9 cellular contexts compared by ENCODE assay signal in genomic region chr2:216619411-216620393, GRCh38. TPM values are rescaled to one million over a fixed set of nuclear protein-coding genes. Genes with fewer than 3 reads are reported as not detected.
A peak's percentile ranks its signal among the peaks of the same experiment; 100 is the strongest.
DNase-seq lines count a peak whose midpoint lies in the region; ATAC-seq and TF ChIP-seq lines count a peak whose summit lies in the region.
"Had no signal": no experiment of that assay in that cellular context is flagged by ENCODE, and none has a peak within 500 bp of the region (broad histone marks: within the 10 kb centered on the region; RNA-seq: fewer than 3 reads in every experiment).

No MANE protein-coding gene starts in this region.

- intact Hi-C loops in ascending aorta (cut with DNase I) = loop anchor here (5.0 kb wide), 1 partner anchor 42 kb away; no protein-coding TSS in a partner anchor

- no peak overlapping the region for H3K27ac ChIP-seq in HUES6 (ENCODE audit: low read depth, low read length)
- peak overlapping the region; percentile 73 to 90 for H3K27ac ChIP-seq in ascending aorta
- H3K27ac ChIP-seq in MM.1S (ENCODE audit: low read length) = no peak overlapping the region

- H3K9me3 ChIP-seq in HUES6 (ENCODE audit: control insufficient read depth, insufficient read depth, low read depth, low read length) (no peaks in the 10 kb centered on the region), ascending aorta (no peaks in the 10 kb centered on the region), neuron (ENCODE audit: low read length) (no peaks in the 10 kb centered on the region), MM.1S (replicated peaks; ENCODE audit: insufficient read depth, low read length) (no peaks in the 10 kb centered on the region)

- H3K9ac ChIP-seq in HUES6 (ENCODE audit: low read length) = peak overlapping the region; percentile 18
- no peak overlapping the region for H3K9ac ChIP-seq in MM.1S (ENCODE audit: low read length)

- no peak overlapping the region for H2AFZ ChIP-seq in neuron (ENCODE audit: low read depth, low read length)
- no peak overlapping the region for H2AFZ ChIP-seq in MM.1S (ENCODE audit: low read length)

- peak; percentile 80 for DNase-seq in NCI-H2227 treated with DMSO at 0.1 percent for 48 hours (lab: John Stamatoyannopoulos, UW)
- DNase-seq in ascending aorta (ENCODE audit: low spot score in 2 of 2) = no peak
- no peak for DNase-seq in GM03348 (ENCODE audit: low spot score)
- no peak for DNase-seq in nucleus accumbens (lab: John Stamatoyannopoulos, UW)
- DNase-seq in MM.1S = no peak
- DNase-seq: dermis blood vessel endothelial cell had no signal

- H3K27me3 ChIP-seq in HUES6 (ENCODE audit: control insufficient read depth, insufficient read depth, low read length) (no peaks in the 10 kb centered on the region), ascending aorta (no peaks in the 10 kb centered on the region), neuron (ENCODE audit: insufficient read depth, low read length) (no peaks in the 10 kb centered on the region), MM.1S (replicated peaks; ENCODE audit: insufficient read depth, low read length) (no peaks in the 10 kb centered on the region)

- H3K4me1 ChIP-seq in HUES6 (ENCODE audit: control insufficient read depth, insufficient read depth, low read length) = peaks cover 25% of the 10 kb centered on the region
- H3K4me1 ChIP-seq in ascending aorta = peaks cover 12 to 29% of the 10 kb centered on the region in 2 donors
- H3K4me1 ChIP-seq in neuron (ENCODE audit: insufficient read depth, low read length) = peaks cover 29% of the 10 kb centered on the region
- no peaks in the 10 kb centered on the region for H3K4me1 ChIP-seq in MM.1S (ENCODE audit: low read length)

- H3K36me3 ChIP-seq in HUES6 (ENCODE audit: control insufficient read depth, insufficient read depth, low read length) (no peaks in the 10 kb centered on the region), ascending aorta (no peaks in the 10 kb centered on the region), neuron (ENCODE audit: insufficient read depth, low read length) (no peaks in the 10 kb centered on the region), MM.1S (replicated peaks; ENCODE audit: insufficient read depth, low read length) (no peaks in the 10 kb centered on the region)

- ATAC-seq in HG02571 (IDR thresholded peaks at IDR 0.05; ENCODE audit: unreplicated experiment) = no peak

- TF ChIP-seq CTCF in ascending aorta (IDR thresholded peaks at IDR 0.05) (no peak), MM.1S (IDR thresholded peaks at IDR 0.05; ENCODE audit: low read length) (no peak)

- no peaks in the 10 kb centered on the region for H3F3A ChIP-seq in MM.1S (ENCODE audit: insufficient read depth, low read length)

- no peaks in the 10 kb centered on the region for H3K79me2 ChIP-seq in MM.1S (ENCODE audit: low read length)

- no peaks in the 10 kb centered on the region for H4K20me1 ChIP-seq in MM.1S (ENCODE audit: insufficient read depth, low read length)

- H3K4me3 ChIP-seq in HUES6 (ENCODE audit: low read depth, low read length) (no peak overlapping the region), ascending aorta (no peak overlapping the region), neuron (ENCODE audit: low read length) (peak overlapping the region; percentile 11), MM.1S (ENCODE audit: low read length) (no peak overlapping the region)

- H3K9me2 ChIP-seq in MM.1S (replicated peaks; ENCODE audit: insufficient read depth, low read length) = no peaks in the 10 kb centered on the region

- no peak overlapping the region for H3K4me2 ChIP-seq in MM.1S (ENCODE audit: low read depth, low read length)

RNA-seq across cellular contexts. Expression of gene IGFBP2, which starts 13.5 kb away (rescaled TPM):
- total RNA-seq in ascending aorta = 1,691 TPM

Comparison
In these comparisons a context has a peak if more than half of its experiments do, and no peak if none do; other contexts are left out.
1. H3K27ac ChIP-seq: peak in ascending aorta (2 of 2); none in HUES6 (single experiment) and MM.1S (single experiment).